ENCODE assay signal across 11 cellular contexts in genomic region chr1:90475623-90476022, GRCh38.
A peak's percentile ranks its signal among the peaks of the same experiment; 100 is the strongest.
DNase-seq lines count a peak whose midpoint lies in the region; ATAC-seq and TF ChIP-seq lines count a peak whose summit lies in the region.
"Had no signal": no experiment of that assay in that cellular context is flagged by ENCODE, and none has a peak within 500 bp of the region (broad histone marks: within the 10 kb centered on the region; RNA-seq: fewer than 3 reads in every experiment).

No MANE protein-coding gene starts in this region.

- ATAC-seq in GM19324 (IDR thresholded peaks at IDR 0.05; ENCODE audit: low FRiP score, unreplicated experiment) (no peak), Right ventricle myocardium superior (ENCODE audit: poor library complexity) (no peak)
- ATAC-seq: body of pancreas, sciatic nerve had no signal

- H3K27me3 Mint-ChIP-seq in chondrocyte (ENCODE audit: low read depth), result peaks cover 8% of the 10 kb centered on the region

- TF ChIP-seq CTCF in chondrocyte (IDR thresholded peaks at IDR 0.05), result peak; percentile 54

- no peak overlapping the region for H3K27ac Mint-ChIP-seq in chondrocyte (ENCODE audit: unreplicated experiment)

- DNase-seq in DMS53 (lab: John Stamatoyannopoulos, UW) (peak; percentile 38), DMS53 treated with DMSO at 0.1 percent for 48 hours (lab: John Stamatoyannopoulos, UW; ENCODE audit: unreplicated experiment) (no peak), NCI-H69 (lab: John Stamatoyannopoulos, UW) (peak; percentile 69), chondrocyte (ENCODE audit: low spot score) (no peak), retina (peak; percentile 4), Right ventricle myocardium superior (no peak), NK-92 (lab: John Stamatoyannopoulos, UW; ENCODE audit: unreplicated experiment) (no peak)
- DNase-seq: body of pancreas, T-helper 2 cell had no signal

- H3K9me3 Mint-ChIP-seq in chondrocyte (ENCODE audit: low read depth), result no peaks in the 10 kb centered on the region

- intact Hi-C loops in Right ventricle myocardium superior (cut with DNase I), result no loop called here

- no peaks in the 10 kb centered on the region for H3K36me3 Mint-ChIP-seq in chondrocyte (ENCODE audit: low read depth)

- no peak overlapping the region for H3K4me3 Mint-ChIP-seq in chondrocyte (ENCODE audit: unreplicated experiment)

- no peaks in the 10 kb centered on the region for H3K4me1 Mint-ChIP-seq in chondrocyte (ENCODE audit: low read depth)

Comparison
In these comparisons a context has a peak if more than half of its experiments do, and no peak if none do; other contexts are left out.
1. DNase-seq: peak in DMS53 (single experiment), NCI-H69 (single experiment) and retina (single experiment); none in DMS53 treated with DMSO at 0.1 percent for 48 hours (single experiment), chondrocyte (single experiment), Right ventricle myocardium superior (single experiment) and NK-92 (single experiment).